32 cellular contexts compared by ENCODE assay signal in genomic region chr1:241636291-241636690, GRCh38. TPM values are rescaled to one million over a fixed set of nuclear protein-coding genes. Genes with fewer than 3 reads are reported as not detected.
A peak's percentile ranks its signal among the peaks of the same experiment; 100 is the strongest.
DNase-seq lines count a peak whose midpoint lies in the region; ATAC-seq and TF ChIP-seq lines count a peak whose summit lies in the region.
"Had no signal": no experiment of that assay in that cellular context is flagged by ENCODE, and none has a peak within 500 bp of the region (broad histone marks: within the 10 kb centered on the region; RNA-seq: fewer than 3 reads in every experiment).

No MANE protein-coding gene starts in this region.

- H3K9me3 ChIP-seq in OCI-LY7 (ENCODE audit: low read length) = no peaks in the 10 kb centered on the region
- no peaks in the 10 kb centered on the region for H3K9me3 ChIP-seq in hepatocyte (ENCODE audit: low read depth)
- H3K9me3 ChIP-seq: breast epithelium, pancreas, right atrium auricular region, testis had no signal

- no peak for DNase-seq in activated naive CD8-positive, alpha-beta T cell treated with anti-CD3 and anti-CD28 coated beads, Interleukin-2, amount 50 U/mL, for 24 hours
- no peak for DNase-seq in OCI-LY7 (ENCODE audit: low spot score)
- no peak for DNase-seq in hepatocyte (ENCODE audit: low spot score)
- no peak for DNase-seq in type B pancreatic cell (ENCODE audit: extremely low spot score, unreplicated experiment)
- DNase-seq in T-helper 2 cell treated with Interferon-gamma antibody and Interleukin-4, amounts not matched to agents 5 μg/mL and 100 μg/mL, for 36 hours (ENCODE audit: low spot score) = no peak
- no peak for DNase-seq in stimulated activated CD8-positive, alpha-beta memory T cell treated with anti-CD3 and anti-CD28 coated beads, Interleukin-4, amount 100 ng/mL, for 48 hours
- DNase-seq: activated CD4-positive, alpha-beta T cell treated with anti-CD3 and anti-CD28 coated beads for 48 hours; activated CD8-positive, alpha-beta memory T cell treated with anti-CD3 and anti-CD28 coated beads for 24 hours; activated gamma-delta T cell; AML-193; amniotic stem cell; DMS153; effector CD8-positive, alpha-beta T cell; glutamatergic neuron; NCI-H1417; NCI-H2029 treated with DMSO at 0.1 percent for 48 hours; NCI-H526; pancreas; stimulated activated CD4-positive, alpha-beta T cell treated with anti-CD3 and anti-CD28 coated beads, Interleukin-2, amount 100 ng/mL, for 48 hours; testis had no signal

- peaks cover 24% of the 10 kb centered on the region for H3K36me3 Mint-ChIP-seq in activated naive CD8-positive, alpha-beta T cell
- peaks cover 43% of the 10 kb centered on the region for H3K36me3 Mint-ChIP-seq in activated naive CD8-positive, alpha-beta T cell treated with anti-CD3 and anti-CD28 coated beads, Interleukin-2, amount 50 U/mL, for 24 hours (ENCODE audit: low read depth)
- H3K36me3 Mint-ChIP-seq in type B pancreatic cell = peaks cover 40% of the 10 kb centered on the region
- H3K36me3 Mint-ChIP-seq in T-helper 2 cell treated with Interferon-gamma antibody and Interleukin-4, amounts not matched to agents 5 μg/mL and 100 μg/mL, for 36 hours (ENCODE audit: low read depth) = peaks cover 23% of the 10 kb centered on the region

- H3K9me3 Mint-ChIP-seq in activated naive CD8-positive, alpha-beta T cell (ENCODE audit: low read depth) = no peaks in the 10 kb centered on the region
- H3K9me3 Mint-ChIP-seq in activated naive CD8-positive, alpha-beta T cell treated with anti-CD3 and anti-CD28 coated beads, Interleukin-2, amount 50 U/mL, for 24 hours = no peaks in the 10 kb centered on the region
- peaks cover 20% of the 10 kb centered on the region for H3K9me3 Mint-ChIP-seq in type B pancreatic cell
- H3K9me3 Mint-ChIP-seq in T-helper 2 cell treated with Interferon-gamma antibody and Interleukin-4, amounts not matched to agents 5 μg/mL and 100 μg/mL, for 36 hours = no peaks in the 10 kb centered on the region
- H3K9me3 Mint-ChIP-seq: IgD-negative memory B cell; natural killer cell treated with Interleukin-12 subunit alpha and Interleukin-12 subunit beta and Interleukin-15 and Interleukin-18, amount 100 ng/mL, for 72 hours; T-helper 1 cell treated with Interleukin-12 subunit alpha and Interleukin-12 subunit beta and Interleukin-4 antibody, amounts not matched to agents 30 μg/mL and 1 μg/mL, for 36 hours had no signal

- H3K27me3 Mint-ChIP-seq in activated naive CD8-positive, alpha-beta T cell = no peaks in the 10 kb centered on the region
- no peaks in the 10 kb centered on the region for H3K27me3 Mint-ChIP-seq in activated naive CD8-positive, alpha-beta T cell treated with anti-CD3 and anti-CD28 coated beads, Interleukin-2, amount 50 U/mL, for 24 hours
- H3K27me3 Mint-ChIP-seq in type B pancreatic cell = no peaks in the 10 kb centered on the region
- H3K27me3 Mint-ChIP-seq in T-helper 2 cell treated with Interferon-gamma antibody and Interleukin-4, amounts not matched to agents 5 μg/mL and 100 μg/mL, for 36 hours (ENCODE audit: low read depth) = no peaks in the 10 kb centered on the region
- H3K27me3 Mint-ChIP-seq: IgD-negative memory B cell; natural killer cell treated with Interleukin-12 subunit alpha and Interleukin-12 subunit beta and Interleukin-15 and Interleukin-18, amount 100 ng/mL, for 72 hours had no signal

- peak overlapping the region; percentile 17 for H3K4me3 ChIP-seq in OCI-LY7 (ENCODE audit: low read depth, low read length, poor library complexity, severe bottlenecking)
- no peak overlapping the region for H3K4me3 ChIP-seq in hepatocyte
- H3K4me3 ChIP-seq: breast epithelium, pancreas, right atrium auricular region, testis had no signal

- WGBS in hepatocyte (ENCODE audit: low lambda C conversion rate, missing lambda C conversion rate) = 79% methylated on average over 1 of the region's 1 CpG

- H3K4me1 ChIP-seq in OCI-LY7 (ENCODE audit: insufficient read depth, low read length, poor library complexity, severe bottlenecking) = peaks cover 37% of the 10 kb centered on the region
- peaks cover 24% of the 10 kb centered on the region for H3K4me1 ChIP-seq in hepatocyte (ENCODE audit: insufficient read depth)
- H3K4me1 ChIP-seq: breast epithelium had no signal

- H3K36me3 ChIP-seq in OCI-LY7 (ENCODE audit: insufficient read depth, low read length) (peaks cover 32% of the 10 kb centered on the region), hepatocyte (replicated peaks; ENCODE audit: insufficient read depth, low read depth) (no peaks in the 10 kb centered on the region)
- H3K36me3 ChIP-seq: breast epithelium, pancreas, right atrium auricular region had no signal

- POLR2A ChIA-PET in OCI-LY7 (lab: Charles Lee) = interaction anchor here (1.0 to 1.4 kb wide), 4 partner anchors 9 to 102 kb away, joined by 3 to 4 read pairs (median 3); no protein-coding TSS in a partner anchor

- no peak for TF ChIP-seq CTCF in OCI-LY7 (conservative IDR thresholded peaks at IDR 0.05; ENCODE audit: low read length)
- TF ChIP-seq CTCF in hepatocyte (IDR thresholded peaks at IDR 0.05; ENCODE audit: poor library complexity) = no peak
- TF ChIP-seq CTCF in type B pancreatic cell (conservative IDR thresholded peaks at IDR 0.05) = no peak

- H3K4me1 Mint-ChIP-seq in activated naive CD8-positive, alpha-beta T cell (ENCODE audit: low read depth) = peaks cover 68% of the 10 kb centered on the region
- peaks cover 58% of the 10 kb centered on the region for H3K4me1 Mint-ChIP-seq in activated naive CD8-positive, alpha-beta T cell treated with anti-CD3 and anti-CD28 coated beads, Interleukin-2, amount 50 U/mL, for 24 hours
- H3K4me1 Mint-ChIP-seq in type B pancreatic cell (ENCODE audit: unreplicated experiment) = peaks cover 29% of the 10 kb centered on the region
- peaks cover 34% of the 10 kb centered on the region for H3K4me1 Mint-ChIP-seq in T-helper 2 cell treated with Interferon-gamma antibody and Interleukin-4, amounts not matched to agents 5 μg/mL and 100 μg/mL, for 36 hours (ENCODE audit: low read depth)

- no peak overlapping the region for H2AFZ ChIP-seq in OCI-LY7 (ENCODE audit: low read length)
- no peak overlapping the region for H2AFZ ChIP-seq in hepatocyte

- H3K79me2 ChIP-seq in OCI-LY7 (ENCODE audit: insufficient read depth, low read depth, low read length) (peaks cover 16% of the 10 kb centered on the region; the same call in 1 of the 2 replicates), hepatocyte (peaks cover 35% of the 10 kb centered on the region)

- no peaks in the 10 kb centered on the region for H3K9me2 ChIP-seq in OCI-LY7 (ENCODE audit: insufficient read depth, low read length)
- no peaks in the 10 kb centered on the region for H3K9me2 ChIP-seq in hepatocyte (replicated peaks; ENCODE audit: insufficient read depth)

- H3K27ac ChIP-seq in OCI-LY7 (ENCODE audit: low read depth, low read length, poor library complexity, severe bottlenecking) = no peak overlapping the region
- no peak overlapping the region for H3K27ac ChIP-seq in hepatocyte
- H3K27ac ChIP-seq: breast epithelium, pancreas, right atrium auricular region, testis had no signal

- ATAC-seq in activated naive CD8-positive, alpha-beta T cell treated with anti-CD3 and anti-CD28 coated beads, Interleukin-2, amount 50 U/mL, for 24 hours = no peak
- ATAC-seq in GM18867 (IDR thresholded peaks at IDR 0.05; ENCODE audit: unreplicated experiment) = no peak
- ATAC-seq: HCT116; natural killer cell treated with Interleukin-12 subunit alpha and Interleukin-12 subunit beta and Interleukin-15 and Interleukin-18, amount 100 ng/mL, for 72 hours; pancreas had no signal

- H3K27ac Mint-ChIP-seq in activated naive CD8-positive, alpha-beta T cell = no peak overlapping the region
- no peak overlapping the region for H3K27ac Mint-ChIP-seq in activated naive CD8-positive, alpha-beta T cell treated with anti-CD3 and anti-CD28 coated beads, Interleukin-2, amount 50 U/mL, for 24 hours
- no peak overlapping the region for H3K27ac Mint-ChIP-seq in type B pancreatic cell
- H3K27ac Mint-ChIP-seq in T-helper 2 cell treated with Interferon-gamma antibody and Interleukin-4, amounts not matched to agents 5 μg/mL and 100 μg/mL, for 36 hours = no peak overlapping the region
- H3K27ac Mint-ChIP-seq: natural killer cell treated with Interleukin-12 subunit alpha and Interleukin-12 subunit beta and Interleukin-15 and Interleukin-18, amount 100 ng/mL, for 72 hours; T-helper 1 cell treated with Interleukin-12 subunit alpha and Interleukin-12 subunit beta and Interleukin-4 antibody, amounts not matched to agents 30 μg/mL and 1 μg/mL, for 36 hours had no signal

- H3K27me3 ChIP-seq in hepatocyte = no peaks in the 10 kb centered on the region
- H3K27me3 ChIP-seq: breast epithelium, pancreas, right atrium auricular region, testis had no signal

- H4K20me1 ChIP-seq in OCI-LY7 (ENCODE audit: insufficient read depth, low read length) (no peaks in the 10 kb centered on the region), hepatocyte (ENCODE audit: insufficient read depth, poor library complexity, severe bottlenecking) (no peaks in the 10 kb centered on the region)

- CTCF ChIA-PET in OCI-LY7 (lab: Charles Lee; ENCODE audit: unreplicated experiment) = interaction anchor here (1.1 kb wide), 1 partner anchor 25 kb away, joined by 4 read pairs; no protein-coding TSS in a partner anchor

- H3K4me2 ChIP-seq in OCI-LY7 (ENCODE audit: low read length) (peak overlapping the region; percentile 52), hepatocyte (peak overlapping the region; percentile 80)

- peak overlapping the region; percentile 73 for H3K4me3 Mint-ChIP-seq in activated naive CD8-positive, alpha-beta T cell
- H3K4me3 Mint-ChIP-seq in activated naive CD8-positive, alpha-beta T cell treated with anti-CD3 and anti-CD28 coated beads, Interleukin-2, amount 50 U/mL, for 24 hours = no peak overlapping the region
- H3K4me3 Mint-ChIP-seq in type B pancreatic cell = peak overlapping the region; percentile 32
- no peak overlapping the region for H3K4me3 Mint-ChIP-seq in T-helper 2 cell treated with Interferon-gamma antibody and Interleukin-4, amounts not matched to agents 5 μg/mL and 100 μg/mL, for 36 hours
- H3K4me3 Mint-ChIP-seq: natural killer cell treated with Interleukin-12 subunit alpha and Interleukin-12 subunit beta and Interleukin-15 and Interleukin-18, amount 100 ng/mL, for 72 hours; T-helper 1 cell treated with Interleukin-12 subunit alpha and Interleukin-12 subunit beta and Interleukin-4 antibody, amounts not matched to agents 30 μg/mL and 1 μg/mL, for 36 hours had no signal

- intact Hi-C loops in OCI-LY7 (cut with micrococcal nuclease; ENCODE audit: unreplicated experiment) = no loop called here

- no TSS peak for BruUV-seq in OCI-LY7 (replicated peaks; lab: Mats Ljungman, UMichigan)

RNA-seq across cellular contexts. Expression of gene CHML, which starts 3.9 kb away (rescaled TPM):
- total RNA-seq in OCI-LY7 (2014; rRNA removed; shearing (Covaris generic)) = 19.2 and 22.6 TPM in 2 replicates
- total RNA-seq in OCI-LY7 (2022) (10.7 and 10.8 TPM in 2 replicates), hepatocyte (20.9 and 21.1 TPM in 2 replicates), type B pancreatic cell (ENCODE audit: low replicate concordance) (15.7 and 24.8 TPM in 2 replicates)
- 3.9 and 4.4 TPM in 2 replicates for polyA plus RNA-seq in hepatocyte

RNA-seq across cellular contexts. Expression of gene OPN3, which starts 3.9 kb away (rescaled TPM):
- total RNA-seq in OCI-LY7 (2014; rRNA removed; shearing (Covaris generic)) = 18.9 and 19.8 TPM in 2 replicates
- total RNA-seq in OCI-LY7 (2022) = 10.7 and 14.3 TPM in 2 replicates
- 39.6 and 40.0 TPM in 2 replicates for total RNA-seq in hepatocyte
- 73.2 and 75.8 TPM in 2 replicates for polyA plus RNA-seq in hepatocyte
- 13.1 and 25.6 TPM in 2 replicates for total RNA-seq in type B pancreatic cell (ENCODE audit: low replicate concordance)

RNA-seq across cellular contexts. Expression of gene WDR64, which starts 15.8 kb away (rescaled TPM):
- not detected in 2 replicates for total RNA-seq in OCI-LY7 (2014; rRNA removed; shearing (Covaris generic))
- not detected in 2 replicates for total RNA-seq in OCI-LY7 (2022)
- total RNA-seq in hepatocyte = 0.07 TPM in 1 of 2 replicates, not detected in the other
- polyA plus RNA-seq in hepatocyte = not detected in 2 replicates
- not detected in 2 replicates for total RNA-seq in type B pancreatic cell (ENCODE audit: low replicate concordance)
- total RNA-seq: breast epithelium; G401; lower leg skin; natural killer cell treated with Interleukin-12 subunit alpha and Interleukin-12 subunit beta and Interleukin-15 and Interleukin-18, amount 100 ng/mL, for 72 hours; pancreas; right atrium auricular region; RPMI7951 had no signal
- polyA plus RNA-seq: keratinocyte, pancreas had no signal

Comparison
In these comparisons a context has a peak if more than half of its experiments do, and no peak if none do; other contexts are left out.
1. H3K4me3 Mint-ChIP-seq: peak in activated naive CD8-positive, alpha-beta T cell (single experiment) and type B pancreatic cell (single experiment); none in activated naive CD8-positive, alpha-beta T cell treated with anti-CD3 and anti-CD28 coated beads, Interleukin-2, amount 50 U/mL, for 24 hours (single experiment) and T-helper 2 cell treated with Interferon-gamma antibody and Interleukin-4, amounts not matched to agents 5 μg/mL and 100 μg/mL, for 36 hours (single experiment).